ENCODE assay signal across 17 cellular contexts in the genomic region with DNA sequence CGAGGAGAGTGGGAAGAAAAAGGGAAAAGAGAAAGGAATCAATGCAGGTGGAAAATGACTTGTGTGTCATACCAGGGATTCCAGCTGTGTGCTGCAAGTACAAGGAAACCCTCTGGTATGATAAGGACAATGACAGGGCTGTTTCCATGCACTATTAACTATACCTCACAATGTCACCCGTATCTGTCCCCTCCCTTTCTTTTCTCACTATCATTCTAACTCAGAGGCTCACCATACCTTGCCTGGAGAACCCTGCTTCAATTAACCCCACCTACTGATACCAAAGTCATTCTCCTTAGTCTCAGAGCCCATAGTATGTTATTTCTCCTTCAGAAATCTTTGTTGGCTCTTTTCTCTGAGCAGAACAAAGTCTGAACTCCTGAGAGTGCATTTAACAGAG.
DNase-seq lines count a peak whose midpoint lies in the region; ATAC-seq, FAIRE-seq and TF ChIP-seq lines count a peak whose summit lies in the region.
"Had no signal": no experiment of that assay in that cellular context is flagged by ENCODE, and none has a peak within 500 bp of the region (broad histone marks: within the 10 kb centered on the region; RNA-seq: fewer than 3 reads in every experiment).

No MANE protein-coding gene starts in this region.

- FAIRE-seq in H54 (lab: Jason Lieb, UNC) (no peak), D721Med (lab: Jason Lieb, UNC) (no peak)
- FAIRE-seq: GM18507, GM19239, K562 had no signal

- DNase-seq in H54 (ENCODE audit: insufficient read length, low spot score) (no peak), D721Med (ENCODE audit: insufficient read length, low spot score) (no peak), GM10248 (ENCODE audit: extremely low spot score) (no peak)
- DNase-seq: CD4-positive, CD25-positive, alpha-beta regulatory T cell; NCI-H1417 treated with DMSO at 0.1 percent for 48 hours; NCI-H2029; NCI-H2171; NCI-H446 treated with DMSO at 0.1 percent for 48 hours; NCI-H748 treated with DMSO at 0.1 percent for 48 hours; PC-9 had no signal

- POLR2A ChIA-PET in GM10248 (lab: Yijun Ruan, JAX) = interaction anchor here (0.6 kb wide), 1 partner anchor 775 kb away, joined by 3 read pairs; no protein-coding TSS in a partner anchor

- TF ChIP-seq POLR2A in H54 (IDR thresholded peaks at IDR 0.05; ENCODE audit: low read depth, low read length) = no peak

- TF ChIP-seq CTCF in D721Med (IDR thresholded peaks at IDR 0.05; ENCODE audit: insufficient read depth, missing control alignments) (no peak), GM10248 (IDR thresholded peaks at IDR 0.05; ENCODE audit: control extremely low read depth, extremely low read depth, low read depth, missing control alignments) (no peak)

- CTCF ChIA-PET in GM10248 (lab: Yijun Ruan, JAX) = interaction anchor here (1.1 to 2.8 kb wide), 3 partner anchors 11 to 153 kb away, joined by 3 to 8 read pairs (median 4); no protein-coding TSS in a partner anchor

- ATAC-seq in GM19351 (IDR thresholded peaks at IDR 0.05; ENCODE audit: unreplicated experiment) = peak; percentile 81
- ATAC-seq in GM21717 (IDR thresholded peaks at IDR 0.05; ENCODE audit: unreplicated experiment) = peak; percentile 55
- ATAC-seq in HG03342 (IDR thresholded peaks at IDR 0.05; ENCODE audit: unreplicated experiment) = peak; percentile 67
- ATAC-seq in GM19455 (IDR thresholded peaks at IDR 0.05; ENCODE audit: unreplicated experiment) = no peak
- ATAC-seq: K562 had no signal
